Comparison of ENCODE assay signal across 11 cellular contexts in the genomic region with DNA sequence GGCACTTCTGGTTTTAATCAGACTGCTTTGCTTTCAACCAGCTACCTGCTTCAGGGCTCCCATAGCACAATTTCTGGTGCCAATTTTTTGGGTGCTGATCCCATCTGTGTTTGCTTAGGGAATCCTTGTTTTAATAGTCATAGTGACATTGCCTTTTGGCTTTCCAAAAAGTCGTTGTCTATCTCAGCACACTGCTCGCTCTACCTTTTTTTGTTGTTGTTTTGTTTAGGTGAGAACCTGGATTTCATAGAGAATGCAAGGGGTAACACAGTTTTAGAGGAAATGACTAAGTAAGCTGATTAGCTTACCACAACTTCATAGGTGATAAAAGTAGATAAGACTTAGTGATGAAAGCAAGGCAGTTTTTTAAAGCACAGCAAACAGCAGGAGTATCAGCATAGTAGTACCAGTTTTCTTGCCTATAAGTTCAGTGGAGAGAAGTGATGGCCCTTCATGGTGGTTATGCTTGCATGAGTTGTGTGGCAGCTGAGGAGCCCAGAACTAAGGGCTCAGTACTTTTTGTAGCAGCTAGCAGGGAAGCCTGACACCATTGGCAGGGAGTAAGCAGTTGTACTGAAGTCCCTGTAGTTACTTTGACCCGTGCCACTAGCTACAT. TPM values are rescaled to one million over a fixed set of nuclear protein-coding genes. Genes with fewer than 3 reads are reported as not detected.
A peak's percentile ranks its signal among the peaks of the same experiment; 100 is the strongest.
DNase-seq lines count a peak whose midpoint lies in the region; ATAC-seq and TF ChIP-seq lines count a peak whose summit lies in the region.
"Had no signal": no experiment of that assay in that cellular context is flagged by ENCODE, and none has a peak within 500 bp of the region (broad histone marks: within the 10 kb centered on the region; RNA-seq: fewer than 3 reads in every experiment).

No MANE protein-coding gene starts in this region.

- H4K5ac ChIP-seq in IMR-90 (ENCODE audit: low read depth, low read length), result no peak overlapping the region

- CTCF ChIA-PET in IMR-90 (lab: Yijun Ruan, JAX), result no interaction called here

- H3K27ac Mint-ChIP-seq in activated naive CD8-positive, alpha-beta T cell treated with anti-CD3 and anti-CD28 coated beads, Interleukin-2, amount 10 ng/mL, durations not matched to agents 7 days and 5 days, result peak overlapping the region; percentile 80
- H3K27ac Mint-ChIP-seq: stimulated activated memory B cell treated with anti-CD40 and anti-IgM and Interleukin-4, amounts not matched to agents 10 μg/mL and 1 μg/mL and 100 μg/mL, for 72 hours had no signal

- H4K20me1 ChIP-seq in IMR-90 (ENCODE audit: insufficient read depth, low read length), result peaks cover 42% of the 10 kb centered on the region

- peak; percentile 20 for DNase-seq in activated effector memory CD4-positive, alpha-beta T cell treated with Interleukin-2 at 50 U/mL for 16 hours
- DNase-seq in activated effector memory CD4-positive, alpha-beta T cell treated with anti-CD3 and anti-CD28 coated beads, Interleukin-2, amount 50 U/mL, for 16 hours, result no peak
- no peak for DNase-seq in IMR-90
- no peak for DNase-seq in activated naive CD8-positive, alpha-beta T cell treated with anti-CD3 and anti-CD28 coated beads, Interleukin-2, amount 10 ng/mL, durations not matched to agents 7 days and 5 days
- DNase-seq in NCI-H2081 (lab: John Stamatoyannopoulos, UW), result no peak
- DNase-seq: GDM1, NCI-H345 had no signal

- H2BK15ac ChIP-seq in IMR-90 (ENCODE audit: low read depth, low read length), result no peak overlapping the region

- H3K9me3 ChIP-seq in IMR-90 (ENCODE audit: control insufficient read depth, insufficient read depth, low read length) (no peaks in the 10 kb centered on the region), neutrophil (no peaks in the 10 kb centered on the region)

- H3K27ac ChIP-seq in IMR-90 (ENCODE audit: insufficient read depth, low read length), result no peak overlapping the region
- peak overlapping the region; percentile 17 for H3K27ac ChIP-seq in neutrophil

- H2BK120ac ChIP-seq in IMR-90 (ENCODE audit: low read depth, low read length), result no peak overlapping the region

- H2BK5ac ChIP-seq in IMR-90 (ENCODE audit: low read depth, low read length, poor library complexity, severe bottlenecking), result no peak overlapping the region

- no peak overlapping the region for H2AK5ac ChIP-seq in IMR-90 (ENCODE audit: low read depth, low read length)

- H2AK9ac ChIP-seq in IMR-90 (replicated peaks; ENCODE audit: low read depth, low read length, poor library complexity), result no peak overlapping the region

- intact Hi-C loops in IMR-90 (cut with micrococcal nuclease), result no loop called here

- H3K14ac ChIP-seq in IMR-90 (replicated peaks; ENCODE audit: low read depth, low read length), result 0 out of 2 replicates have a peak overlapping the region, but pooled peaks have one; percentile 26

- no peak overlapping the region for H4K8ac ChIP-seq in IMR-90 (ENCODE audit: low read depth in 2 of 2, low read length in 2 of 2)

- POLR2A ChIA-PET in IMR-90 (lab: Charles Lee; ENCODE audit: unreplicated experiment), result no interaction called here
- POLR2A ChIA-PET in activated naive CD8-positive, alpha-beta T cell treated with anti-CD3 and anti-CD28 coated beads, Interleukin-2, amount 10 ng/mL, durations not matched to agents 7 days and 5 days (lab: Charles Lee), result interaction anchor here (1.0 to 1.5 kb wide), 4 partner anchors 8 to 30 kb away, joined by 3 to 4 read pairs (median 3); no protein-coding TSS in a partner anchor

- in situ Hi-C loops in IMR-90 (cut with MboI; ENCODE audit: low sequenced_read_pairs), result no loop called here

- TF ChIP-seq CTCF in IMR-90 (conservative IDR thresholded peaks at IDR 0.05; ENCODE audit: low read depth, low read length) (no peak), neutrophil (IDR thresholded peaks at IDR 0.05) (no peak)

- H3K23ac ChIP-seq in IMR-90 (ENCODE audit: low read depth, low read length), result peak overlapping the region; percentile 79; the same call in 1 of the 2 replicates

- no peak for ATAC-seq in IMR-90 (ENCODE audit: low read depth)
- ATAC-seq in activated naive CD8-positive, alpha-beta T cell treated with anti-CD3 and anti-CD28 coated beads, Interleukin-2, amount 10 ng/mL, durations not matched to agents 7 days and 5 days (ENCODE audit: low read depth), result peak; percentile 90
- no peak for ATAC-seq in esophagus mucosa
- ATAC-seq in GM18907 (IDR thresholded peaks at IDR 0.05; ENCODE audit: unreplicated experiment), result no peak
- ATAC-seq: stimulated activated memory B cell treated with anti-CD40 and anti-IgM and Interleukin-4, amounts not matched to agents 10 μg/mL and 1 μg/mL and 100 μg/mL, for 72 hours had no signal

- no peak overlapping the region for H2AFZ ChIP-seq in IMR-90 (replicated peaks; ENCODE audit: low read length, poor library complexity)

- H3K36me3 Mint-ChIP-seq in activated naive CD8-positive, alpha-beta T cell treated with anti-CD3 and anti-CD28 coated beads, Interleukin-2, amount 10 ng/mL, durations not matched to agents 7 days and 5 days, result peaks cover 14% of the 10 kb centered on the region

- peaks cover 8% of the 10 kb centered on the region; the same call in 1 of the 2 replicates for H3K4me1 ChIP-seq in IMR-90 (ENCODE audit: control insufficient read depth, insufficient read depth, low read length)
- peaks cover 0 to 7% of the 10 kb centered on the region in 2 experiments for H3K4me1 ChIP-seq in neutrophil (ENCODE audit: control insufficient read depth in 1 of 2, insufficient read depth in 1 of 2, low read depth in 1 of 2, low read length in 1 of 2)

- no peaks in the 10 kb centered on the region for H3K36me3 ChIP-seq in IMR-90 (ENCODE audit: control insufficient read depth, insufficient read depth, low read length)
- no peaks in the 10 kb centered on the region for H3K36me3 ChIP-seq in neutrophil

- H3K79me1 ChIP-seq in IMR-90 (ENCODE audit: low read depth in 1 of 2, low read length in 2 of 2), result peaks cover 15 to 53% of the 10 kb centered on the region in 2 experiments; a peak in 3 of 4 replicates

- H4K91ac ChIP-seq in IMR-90 (ENCODE audit: insufficient read depth, low read depth, low read length), result no peak overlapping the region

- no peak overlapping the region for H3K4me2 ChIP-seq in IMR-90 (ENCODE audit: low read depth, low read length)

- dilution Hi-C loops in IMR-90 (cut with HindIII; ENCODE audit: low sequenced_read_pairs, unreplicated experiment), result no loop called here

- H3K4me3 Mint-ChIP-seq in activated naive CD8-positive, alpha-beta T cell treated with anti-CD3 and anti-CD28 coated beads, Interleukin-2, amount 10 ng/mL, durations not matched to agents 7 days and 5 days, result peak overlapping the region; percentile 62
- H3K4me3 Mint-ChIP-seq: stimulated activated memory B cell treated with anti-CD40 and anti-IgM and Interleukin-4, amounts not matched to agents 10 μg/mL and 1 μg/mL and 100 μg/mL, for 72 hours had no signal

- no peak overlapping the region for H3K18ac ChIP-seq in IMR-90 (ENCODE audit: low read depth, low read length)

- H3K9me3 Mint-ChIP-seq in activated naive CD8-positive, alpha-beta T cell treated with anti-CD3 and anti-CD28 coated beads, Interleukin-2, amount 10 ng/mL, durations not matched to agents 7 days and 5 days, result no peaks in the 10 kb centered on the region
- H3K9me3 Mint-ChIP-seq: stimulated activated memory B cell treated with anti-CD40 and anti-IgM and Interleukin-4, amounts not matched to agents 10 μg/mL and 1 μg/mL and 100 μg/mL, for 72 hours had no signal

- WGBS in IMR-90 (ENCODE audit: extremely low coverage in 2 of 2, insufficient read length in 1 of 2), 2 experiments, result no CpG with 5 or more reads among the region's 3 CpGs

- no peak for TF ChIP-seq RAD21 in IMR-90 (IDR thresholded peaks at IDR 0.05; ENCODE audit: low read length)

- no peaks in the 10 kb centered on the region for H3K27me3 Mint-ChIP-seq in activated naive CD8-positive, alpha-beta T cell treated with anti-CD3 and anti-CD28 coated beads, Interleukin-2, amount 10 ng/mL, durations not matched to agents 7 days and 5 days
- H3K27me3 Mint-ChIP-seq: stimulated activated memory B cell treated with anti-CD40 and anti-IgM and Interleukin-4, amounts not matched to agents 10 μg/mL and 1 μg/mL and 100 μg/mL, for 72 hours had no signal

- no peak overlapping the region for H3K4ac ChIP-seq in IMR-90 (ENCODE audit: low read depth, low read length)

- no peaks in the 10 kb centered on the region; the same call in 1 of the 2 replicates for H3K9me1 ChIP-seq in IMR-90 (ENCODE audit: insufficient read depth, low read length)

- TF ChIP-seq POLR2A in IMR-90 (IDR thresholded peaks at IDR 0.05; ENCODE audit: low read depth, low read length), result no peak

- H3K9ac ChIP-seq in IMR-90 (ENCODE audit: low read depth, low read length), result no peak overlapping the region

- H3K4me1 Mint-ChIP-seq in activated naive CD8-positive, alpha-beta T cell treated with anti-CD3 and anti-CD28 coated beads, Interleukin-2, amount 10 ng/mL, durations not matched to agents 7 days and 5 days, result peaks cover 58% of the 10 kb centered on the region

- no peaks in the 10 kb centered on the region for H3K27me3 ChIP-seq in IMR-90 (ENCODE audit: control insufficient read depth, insufficient read depth, low read length)
- no peaks in the 10 kb centered on the region for H3K27me3 ChIP-seq in neutrophil

- no peak overlapping the region for H2BK20ac ChIP-seq in IMR-90 (ENCODE audit: low read depth, low read length)

- BruUV-seq in IMR-90 (replicated peaks; lab: Mats Ljungman, UMichigan), result no TSS peak

- H3K4me3 ChIP-seq in IMR-90 (ENCODE audit: insufficient read depth, low read depth, low read length), result no peak overlapping the region
- no peak overlapping the region for H3K4me3 ChIP-seq in neutrophil (ENCODE audit: low read depth in 1 of 2, low read length in 1 of 2)

- H3K56ac ChIP-seq in IMR-90 (ENCODE audit: extremely low read depth, insufficient read depth, low read length), result no peak overlapping the region

TF ChIP-seq in IMR-90, 13 proteins besides CTCF, POLR2A, EP300 and RAD21 (continues in another document):
- TF ChIP-seq MXI1 (IDR thresholded peaks at IDR 0.05; ENCODE audit: borderline replicate concordance, low read depth, low read length) (no peak), RCOR1 (IDR thresholded peaks at IDR 0.05; ENCODE audit: insufficient replicate concordance, low read length) (no peak), CHD1 (IDR thresholded peaks at IDR 0.05; ENCODE audit: low read depth, low read length) (no peak), FOS (IDR thresholded peaks at IDR 0.05; ENCODE audit: low read depth, low read length) (no peak), NFE2L2 (IDR thresholded peaks at IDR 0.05; ENCODE audit: low read depth, low read length) (no peak)

RNA-seq across cellular contexts. Expression of gene NEK7, which starts 31.3 kb away (rescaled TPM):
- 297 and 467 TPM in 2 replicates for total RNA-seq in IMR-90 (2012; rRNA removed)
- polyA plus RNA-seq in IMR-90 (2012; rRNA removed), result 82.8 and 89.0 TPM in 2 replicates
- 23.2 and 34.7 TPM in 2 replicates for polyA plus RNA-seq in IMR-90 (2012; cell fraction: cytosol; rRNA removed)
- 11.9 and 86.4 TPM in 2 replicates for polyA plus RNA-seq in IMR-90 (2012; cell fraction: nucleus; rRNA removed; ENCODE audit: low replicate concordance)
- total RNA-seq in activated naive CD8-positive, alpha-beta T cell treated with anti-CD3 and anti-CD28 coated beads, Interleukin-2, amount 10 ng/mL, durations not matched to agents 7 days and 5 days, result 10 to 100 TPM; 68.9 to 71.7 TPM
- total RNA-seq in esophagus mucosa, result 29.9 TPM
